Comparison of ENCODE assay signal across 11 cellular contexts in the genomic region with DNA sequence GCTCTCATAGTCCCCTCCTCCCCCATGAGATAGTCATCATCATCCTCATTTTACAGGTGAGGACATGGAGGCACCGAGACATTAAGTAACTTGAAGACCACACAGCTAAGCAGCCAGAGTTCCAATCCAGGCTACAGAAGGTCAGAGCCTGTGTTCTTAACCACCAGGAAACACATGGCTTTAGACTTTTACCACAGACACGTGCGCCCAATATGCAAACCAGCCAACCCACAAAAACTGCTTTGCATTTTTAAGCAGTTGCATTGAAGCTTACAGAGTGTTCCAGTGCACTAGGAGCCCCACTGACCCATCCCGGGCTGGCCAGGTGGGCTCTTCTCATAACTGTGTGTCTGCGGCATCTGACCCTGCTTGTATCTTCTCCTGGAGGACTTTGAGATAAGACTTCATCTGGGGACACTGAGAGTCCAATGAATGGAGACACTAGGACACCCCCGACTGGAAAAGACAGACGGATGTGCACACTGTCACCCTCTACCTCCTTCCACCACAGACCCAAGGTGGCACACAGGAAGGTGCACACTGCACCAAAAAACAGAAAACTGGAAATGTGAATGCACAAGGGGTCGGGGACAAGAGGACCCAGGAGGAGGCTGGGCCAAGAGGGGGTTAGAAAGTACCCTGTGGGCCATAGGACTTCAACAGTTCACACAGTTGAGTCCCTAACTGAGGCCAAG. TPM values are rescaled to one million over a fixed set of nuclear protein-coding genes. Genes with fewer than 3 reads are reported as not detected.
DNase-seq lines count a peak whose midpoint lies in the region; ATAC-seq and TF ChIP-seq lines count a peak whose summit lies in the region.
"Had no signal": no experiment of that assay in that cellular context is flagged by ENCODE, and none has a peak within 500 bp of the region (broad histone marks: within the 10 kb centered on the region; RNA-seq: fewer than 3 reads in every experiment).

No MANE protein-coding gene starts in this region.

- ATAC-seq in GM19463 (IDR thresholded peaks at IDR 0.05; ENCODE audit: unreplicated experiment) (peak; percentile 93), HG03103 (IDR thresholded peaks at IDR 0.05; ENCODE audit: low read depth, unreplicated experiment) (peak; percentile 85), omental fat pad (ENCODE audit: low FRiP score) (no peak)

- intact Hi-C loops in posterior cingulate gyrus (cut with DNase I), result no loop called here

- no peak for TF ChIP-seq CTCF in omental fat pad (IDR thresholded peaks at IDR 0.05)

- DNase-seq in GDM1 (lab: John Stamatoyannopoulos, UW) (peak; percentile 58), NOMO-1 treated with dmso at 0.1 percent for 144 hours (lab: John Stamatoyannopoulos, UW; ENCODE audit: unreplicated experiment) (peak; percentile 24), NCI-H345 treated with DMSO at 0.1 percent for 48 hours (lab: John Stamatoyannopoulos, UW; ENCODE audit: unreplicated experiment) (no peak), posterior cingulate gyrus (no peak), SW480 (ENCODE audit: low spot score) (no peak), omental fat pad (ENCODE audit: low spot score) (no peak)
- DNase-seq: activated gamma-delta T cell, endodermal cell, NCI-H1436 had no signal

RNA-seq across cellular contexts. Expression of gene ETS2, which starts 56.4 kb away (rescaled TPM):
- 100 to 1,000 TPM in 2 of 4 donors, 10 to 100 TPM in 2; 51.6 to 201 (median 99.1) TPM for total RNA-seq in omental fat pad

Comparison
In these comparisons a context has a peak if more than half of its experiments do, and no peak if none do; other contexts are left out.
1. DNase-seq: peak in GDM1 (single experiment) and NOMO-1 treated with dmso at 0.1 percent for 144 hours (single experiment); none in NCI-H345 treated with DMSO at 0.1 percent for 48 hours (single experiment), posterior cingulate gyrus (0 of 10), SW480 (single experiment) and omental fat pad (single experiment).